14 cellular contexts compared by ENCODE assay signal in the genomic region with DNA sequence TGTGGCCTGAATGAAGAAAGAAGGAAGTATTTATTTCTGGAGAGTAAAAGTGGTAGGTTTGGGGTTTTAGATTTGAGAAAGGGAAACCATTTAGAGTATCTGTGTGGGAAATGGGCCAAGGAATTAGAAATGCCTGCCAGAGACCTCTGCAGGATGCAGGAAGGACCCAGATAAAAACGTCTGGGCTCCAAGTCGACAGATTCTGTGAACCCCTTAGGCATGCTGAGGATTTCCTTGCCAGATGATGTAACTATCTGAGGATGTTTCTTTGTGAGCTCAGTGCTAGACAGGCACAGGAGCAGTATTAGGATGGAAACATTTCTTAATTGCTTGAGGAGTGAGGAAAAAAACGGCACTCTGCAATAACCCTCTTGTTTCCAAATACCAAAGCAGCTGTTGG.
DNase-seq lines count a peak whose midpoint lies in the region; ATAC-seq and TF ChIP-seq lines count a peak whose summit lies in the region.
"Had no signal": no experiment of that assay in that cellular context is flagged by ENCODE, and none has a peak within 500 bp of the region (broad histone marks: within the 10 kb centered on the region; RNA-seq: fewer than 3 reads in every experiment).

No MANE protein-coding gene starts in this region.

- H3K36me3 ChIP-seq in PC-9 (ENCODE audit: low read depth) = no peaks in the 10 kb centered on the region

- H3K4me2 ChIP-seq in PC-9 = peak overlapping the region; percentile 19; the same call in 1 of the 2 replicates
- H3K4me2 ChIP-seq: SK-N-SH had no signal

- H3K4me3 ChIP-seq in AG10803 (ENCODE audit: low read length) (no peak overlapping the region), PC-9 (no peak overlapping the region)

- H3K4me1 Mint-ChIP-seq in endothelial cell (ENCODE audit: unreplicated experiment) (peaks cover 23% of the 10 kb centered on the region), memory B cell (peaks cover 6% of the 10 kb centered on the region)

- H3K27ac Mint-ChIP-seq in endothelial cell (ENCODE audit: unreplicated experiment) (peak overlapping the region; percentile 90), memory B cell (peak overlapping the region; percentile 5)
- H3K27ac Mint-ChIP-seq: CD8-positive, alpha-beta T cell; naive B cell had no signal

- H3K27me3 ChIP-seq in PC-9 (ENCODE audit: insufficient read depth, low read depth) = no peaks in the 10 kb centered on the region

- DNase-seq in AG10803 (ENCODE audit: low read depth) (peak; percentile 58), PC-9 (no peak), endothelial cell (ENCODE audit: low spot score) (no peak), memory B cell (ENCODE audit: low spot score in 2 of 2) (no peak), superior temporal gyrus (ENCODE audit: extremely low spot score) (no peak)
- DNase-seq: CD8-positive, alpha-beta T cell; GOT3; naive B cell; NCI-H146; SK-N-SH had no signal

- H3K36me3 Mint-ChIP-seq in endothelial cell (ENCODE audit: low read depth, unreplicated experiment) (no peaks in the 10 kb centered on the region), memory B cell (no peaks in the 10 kb centered on the region)
- H3K36me3 Mint-ChIP-seq: CD8-positive, alpha-beta T cell; naive B cell had no signal

- intact Hi-C loops in PC-9 (cut with micrococcal nuclease; ENCODE audit: unreplicated experiment) = no loop called here

- no peaks in the 10 kb centered on the region for H3F3A ChIP-seq in PC-9 (ENCODE audit: insufficient read depth, low read depth)

- CTCF ChIA-PET in PC-9 (lab: Charles Lee) = no interaction called here

- POLR2A ChIA-PET in PC-9 (lab: Charles Lee; ENCODE audit: unreplicated experiment) = interaction anchor here (0.7 kb wide), 1 partner anchor 131 kb away, joined by 15 read pairs; no protein-coding TSS in a partner anchor

- H3K27ac ChIP-seq in PC-9 = peak overlapping the region; percentile 47
- H3K27ac ChIP-seq: HL-60 had no signal

- H3K9me3 ChIP-seq in PC-9 (ENCODE audit: insufficient read depth, low read depth) = no peaks in the 10 kb centered on the region
- H3K9me3 ChIP-seq: SK-N-SH had no signal

- H4K20me1 ChIP-seq in PC-9 (ENCODE audit: insufficient read depth) = no peaks in the 10 kb centered on the region

- BruUV-seq in PC-9 (replicated peaks; lab: Mats Ljungman, UMichigan) = no TSS peak

- H2AFZ ChIP-seq in PC-9 = 0 out of 2 replicates have a peak overlapping the region, but pooled peaks have one; percentile 52

- H3K4me3 Mint-ChIP-seq in endothelial cell (ENCODE audit: unreplicated experiment) = no peak overlapping the region
- H3K4me3 Mint-ChIP-seq in memory B cell = no peak overlapping the region
- H3K4me3 Mint-ChIP-seq: CD8-positive, alpha-beta T cell; naive B cell had no signal

- TF ChIP-seq CTCF in AG10803 (conservative IDR thresholded peaks at IDR 0.05; ENCODE audit: low read length) = no peak
- TF ChIP-seq CTCF in PC-9 (conservative IDR thresholded peaks at IDR 0.05) = no peak
- no peak for TF ChIP-seq CTCF in endothelial cell (IDR thresholded peaks at IDR 0.05; ENCODE audit: unreplicated experiment)

- no peaks in the 10 kb centered on the region for H3K9me2 ChIP-seq in PC-9 (ENCODE audit: insufficient read depth)
- H3K9me2 ChIP-seq: SK-N-SH had no signal

- H3K27me3 Mint-ChIP-seq in endothelial cell (ENCODE audit: unreplicated experiment) (peaks cover 3% of the 10 kb centered on the region), memory B cell (no peaks in the 10 kb centered on the region)

- peaks cover 14% of the 10 kb centered on the region; the same call in 1 of the 2 replicates for H3K4me1 ChIP-seq in PC-9 (replicated peaks; ENCODE audit: insufficient read depth)

- H3K79me2 ChIP-seq in PC-9 (ENCODE audit: low read depth) = no peaks in the 10 kb centered on the region

- no peak for ATAC-seq in memory B cell (ENCODE audit: low read depth)
- ATAC-seq in HG02763 (IDR thresholded peaks at IDR 0.05; ENCODE audit: unreplicated experiment) = no peak
- no peak for ATAC-seq in HG02571 (IDR thresholded peaks at IDR 0.05; ENCODE audit: unreplicated experiment)
- ATAC-seq in HG03439 (IDR thresholded peaks at IDR 0.05; ENCODE audit: unreplicated experiment) = no peak
- ATAC-seq: CD8-positive, alpha-beta T cell had no signal

- H3K9me3 Mint-ChIP-seq in endothelial cell (ENCODE audit: unreplicated experiment) = no peaks in the 10 kb centered on the region
- H3K9me3 Mint-ChIP-seq in memory B cell = no peaks in the 10 kb centered on the region
- H3K9me3 Mint-ChIP-seq: CD8-positive, alpha-beta T cell; naive B cell had no signal
